ENCODE assay signal across 17 cellular contexts in the genomic region with DNA sequence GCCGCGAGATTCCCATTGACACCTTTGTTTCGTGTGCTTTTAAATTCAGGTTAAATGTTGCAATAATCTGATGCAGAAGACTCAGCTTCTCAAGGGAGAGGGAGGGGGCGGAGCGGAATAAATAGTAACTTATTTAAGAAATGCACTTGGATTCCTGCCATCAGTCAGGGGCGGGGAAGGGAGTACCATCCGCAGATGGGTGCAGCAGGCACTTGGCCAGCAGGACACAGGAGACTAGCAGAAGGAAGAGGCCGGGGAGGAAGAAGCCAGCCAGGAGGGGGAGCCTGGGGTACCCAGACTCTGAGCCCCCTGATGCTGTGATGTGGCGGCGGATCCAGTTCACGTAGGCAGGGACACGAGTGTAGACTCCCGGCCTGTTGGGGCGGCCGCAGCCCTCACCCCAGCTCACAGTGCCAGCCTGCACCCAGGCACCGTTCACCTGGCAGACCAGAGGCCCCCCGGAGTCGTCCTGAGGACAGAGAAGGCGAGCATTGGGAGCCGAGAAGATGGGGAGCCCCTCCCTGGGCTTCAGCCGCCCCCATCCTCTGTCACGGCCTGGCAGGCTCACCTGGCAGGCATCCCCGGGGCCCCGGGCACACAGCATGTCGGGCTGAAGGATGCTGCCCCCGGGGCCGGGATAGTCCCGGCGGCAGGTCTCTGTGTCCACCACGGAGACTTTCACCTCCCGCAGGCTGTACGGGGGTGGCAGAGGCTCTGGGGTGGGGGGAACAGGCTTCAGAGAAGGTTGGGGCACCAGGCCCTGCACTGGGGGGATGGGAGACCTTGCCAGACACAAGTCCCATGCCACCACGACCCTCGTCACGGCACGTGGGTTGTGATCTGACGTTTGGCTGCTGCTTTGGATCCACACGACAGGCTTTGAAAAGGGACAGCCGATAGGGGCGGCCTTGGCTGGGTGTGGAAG. TPM values are rescaled to one million over a fixed set of nuclear protein-coding genes. Genes with fewer than 3 reads are reported as not detected.
"Had no signal": no experiment of that assay in that cellular context is flagged by ENCODE, and none has a peak within 500 bp of the region (broad histone marks: within the 10 kb centered on the region; RNA-seq: fewer than 3 reads in every experiment).

No MANE protein-coding gene starts in this region.

- H3K4me1 ChIP-seq: upper lobe of left lung had no signal

- DNase-seq: activated CD4-positive, alpha-beta T cell treated with anti-CD3 and anti-CD28 coated beads, Interleukin-2, amount 10 ng/mL, durations not matched to agents 7 days and 5 days; activated CD8-positive, alpha-beta memory T cell treated with anti-CD3 and anti-CD28 coated beads for 24 hours; activated naive CD4-positive, alpha-beta T cell treated with anti-CD3 and anti-CD28 coated beads for 36 hours; activated T-cell treated with anti-CD3 and anti-CD28 coated beads for 4 hours; cortex of kidney; effector CD8-positive, alpha-beta T cell; left cardiac atrium; natural killer cell; stimulated activated CD4-positive, alpha-beta T cell treated with anti-CD3 and anti-CD28 coated beads, Interleukin-12 subunit alpha, Interleukin-12 subunit beta, amount 100 ng/mL, for 4 hours; stimulated activated naive CD4-positive, alpha-beta T cell; substantia nigra; T-helper 9 cell had no signal

- H3K4me3 ChIP-seq: lung, upper lobe of left lung had no signal

- H3K27me3 ChIP-seq: upper lobe of left lung had no signal

- H3K9me3 ChIP-seq: upper lobe of left lung had no signal

- H3K27ac ChIP-seq: upper lobe of left lung had no signal

- H3K36me3 ChIP-seq: upper lobe of left lung had no signal

- ATAC-seq: activated T-helper 17 cell treated with anti-CD3 and anti-CD28 coated beads, Interleukin-2, amount 50 U/mL, for 72 hours; left cardiac atrium; natural killer cell; sciatic nerve; WTC11 had no signal

RNA-seq across cellular contexts. Expression of a gene that starts 3.2 kb away (rescaled TPM):
- total RNA-seq: activated CD4-positive, alpha-beta T cell treated with anti-CD3 and anti-CD28 coated beads, Interleukin-2, amount 10 ng/mL, durations not matched to agents 7 days and 5 days; activated naive CD4-positive, alpha-beta T cell treated with anti-CD3 and anti-CD28 coated beads for 36 hours; activated T-helper 17 cell treated with anti-CD3 and anti-CD28 coated beads, Interleukin-2, amount 50 U/mL, for 72 hours; WTC11 had no signal

RNA-seq across cellular contexts. Expression of a gene that starts 8.1 kb away (rescaled TPM):
- total RNA-seq: activated CD4-positive, alpha-beta T cell treated with anti-CD3 and anti-CD28 coated beads, Interleukin-2, amount 10 ng/mL, durations not matched to agents 7 days and 5 days; activated naive CD4-positive, alpha-beta T cell treated with anti-CD3 and anti-CD28 coated beads for 36 hours; activated T-helper 17 cell treated with anti-CD3 and anti-CD28 coated beads, Interleukin-2, amount 50 U/mL, for 72 hours had no signal

RNA-seq across cellular contexts. Expression of a gene that starts 18.6 kb away (rescaled TPM):
- total RNA-seq: activated CD4-positive, alpha-beta T cell treated with anti-CD3 and anti-CD28 coated beads, Interleukin-2, amount 10 ng/mL, durations not matched to agents 7 days and 5 days; activated naive CD4-positive, alpha-beta T cell treated with anti-CD3 and anti-CD28 coated beads for 36 hours; WTC11 had no signal

RNA-seq across cellular contexts. Expression of a gene that starts 34.0 kb away (rescaled TPM):
- total RNA-seq: activated CD4-positive, alpha-beta T cell treated with anti-CD3 and anti-CD28 coated beads, Interleukin-2, amount 10 ng/mL, durations not matched to agents 7 days and 5 days; activated naive CD4-positive, alpha-beta T cell treated with anti-CD3 and anti-CD28 coated beads for 36 hours; activated T-helper 17 cell treated with anti-CD3 and anti-CD28 coated beads, Interleukin-2, amount 50 U/mL, for 72 hours had no signal
